In genomic region chr5:131795128-131795719, GRCh38 we compare ENCODE assay signal across 8 cellular contexts. TPM values are rescaled to one million over a fixed set of nuclear protein-coding genes. Genes with fewer than 3 reads are reported as not detected.
DNase-seq lines count a peak whose midpoint lies in the region; ATAC-seq and TF ChIP-seq lines count a peak whose summit lies in the region.

No MANE protein-coding gene starts in this region.

- H3K36me3 Mint-ChIP-seq in activated naive CD4-positive, alpha-beta T cell treated with anti-CD3 and anti-CD28 coated beads for 36 hours (ENCODE audit: low read depth): peaks cover 1% of the 10 kb centered on the region
- H3K36me3 Mint-ChIP-seq in activated T-helper 1 cell treated with anti-CD3 and anti-CD28 coated beads, Interleukin-12 subunit alpha, Interleukin-12 subunit beta, Interleukin-2, Interleukin-4 antibody, amounts not matched to agents 30 ng/mL and 10 ng/mL and 1 ng/mL, durations not matched to agents 14 hours and 24 hours and 36 hours (ENCODE audit: low read depth): peaks cover 22% of the 10 kb centered on the region
- H3K36me3 Mint-ChIP-seq in type B pancreatic cell: peaks cover 5% of the 10 kb centered on the region

- H3K9me3 ChIP-seq in left lung: no peaks in the 10 kb centered on the region

- intact Hi-C loops in activated naive CD4-positive, alpha-beta T cell treated with anti-CD3 and anti-CD28 coated beads for 36 hours (cut with micrococcal nuclease): loop anchor here (5.0 to 10.0 kb wide), 7 partner anchors 212 to 700 kb away; partner anchors contain the start of genes IL3 and IRF1
- intact Hi-C loops in activated T-helper 1 cell treated with anti-CD3 and anti-CD28 coated beads, Interleukin-12 subunit alpha, Interleukin-12 subunit beta, Interleukin-2, Interleukin-4 antibody, amounts not matched to agents 30 ng/mL and 10 ng/mL and 1 ng/mL, durations not matched to agents 14 hours and 24 hours and 36 hours (cut with micrococcal nuclease): loop anchor here (5.0 to 10.0 kb wide), 4 partner anchors 227 to 1167 kb away; partner anchors contain the start of gene AFF4
- intact Hi-C loops in left lung (cut with DNase I): no loop called here

- ATAC-seq in left lung: no peak
- no peak for ATAC-seq in HG02588 (IDR thresholded peaks at IDR 0.05; ENCODE audit: unreplicated experiment)

- no peaks in the 10 kb centered on the region for H3K36me3 ChIP-seq in left lung

- peak overlapping the region in 1 of 2 donors; percentile 97 for H3K27ac ChIP-seq in left lung

- peak overlapping the region; percentile 10 for H3K27ac Mint-ChIP-seq in activated naive CD4-positive, alpha-beta T cell treated with anti-CD3 and anti-CD28 coated beads for 36 hours
- H3K27ac Mint-ChIP-seq in activated T-helper 1 cell treated with anti-CD3 and anti-CD28 coated beads, Interleukin-12 subunit alpha, Interleukin-12 subunit beta, Interleukin-2, Interleukin-4 antibody, amounts not matched to agents 30 ng/mL and 10 ng/mL and 1 ng/mL, durations not matched to agents 14 hours and 24 hours and 36 hours: peak overlapping the region; percentile 7
- peak overlapping the region; percentile 97 for H3K27ac Mint-ChIP-seq in type B pancreatic cell

- no peaks in the 10 kb centered on the region for H3K27me3 Mint-ChIP-seq in activated naive CD4-positive, alpha-beta T cell treated with anti-CD3 and anti-CD28 coated beads for 36 hours (ENCODE audit: low read depth)
- no peaks in the 10 kb centered on the region for H3K27me3 Mint-ChIP-seq in activated T-helper 1 cell treated with anti-CD3 and anti-CD28 coated beads, Interleukin-12 subunit alpha, Interleukin-12 subunit beta, Interleukin-2, Interleukin-4 antibody, amounts not matched to agents 30 ng/mL and 10 ng/mL and 1 ng/mL, durations not matched to agents 14 hours and 24 hours and 36 hours (ENCODE audit: insufficient read depth)
- H3K27me3 Mint-ChIP-seq in type B pancreatic cell: no peaks in the 10 kb centered on the region

- no peaks in the 10 kb centered on the region for H3K27me3 ChIP-seq in left lung

- TF ChIP-seq CTCF in left lung (IDR thresholded peaks at IDR 0.05): no peak
- TF ChIP-seq CTCF in type B pancreatic cell (conservative IDR thresholded peaks at IDR 0.05): no peak

- H3K4me1 Mint-ChIP-seq in activated naive CD4-positive, alpha-beta T cell treated with anti-CD3 and anti-CD28 coated beads for 36 hours (ENCODE audit: low read depth): peaks cover 33% of the 10 kb centered on the region
- peaks cover 32% of the 10 kb centered on the region for H3K4me1 Mint-ChIP-seq in activated T-helper 1 cell treated with anti-CD3 and anti-CD28 coated beads, Interleukin-12 subunit alpha, Interleukin-12 subunit beta, Interleukin-2, Interleukin-4 antibody, amounts not matched to agents 30 ng/mL and 10 ng/mL and 1 ng/mL, durations not matched to agents 14 hours and 24 hours and 36 hours (ENCODE audit: low read depth)
- H3K4me1 Mint-ChIP-seq in type B pancreatic cell (ENCODE audit: unreplicated experiment): peaks cover 26% of the 10 kb centered on the region

- peaks cover 15 to 50% of the 10 kb centered on the region in 2 donors for H3K4me1 ChIP-seq in left lung

- no peak for DNase-seq in activated naive CD4-positive, alpha-beta T cell treated with anti-CD3 and anti-CD28 coated beads for 36 hours
- no peak for DNase-seq in activated naive CD4-positive, alpha-beta T cell treated with anti-CD3 and anti-CD28 coated beads, Interleukin-2, amount 50 U/mL, for 16 hours
- DNase-seq in activated T-helper 1 cell treated with anti-CD3 and anti-CD28 coated beads, Interleukin-12 subunit alpha, Interleukin-12 subunit beta, Interleukin-2, Interleukin-4 antibody, amounts not matched to agents 30 ng/mL and 10 ng/mL and 1 ng/mL, durations not matched to agents 14 hours and 24 hours and 36 hours (ENCODE audit: low spot score): no peak
- DNase-seq in left lung (no peak), type B pancreatic cell (ENCODE audit: extremely low spot score, unreplicated experiment) (no peak), NCI-H187 (lab: John Stamatoyannopoulos, UW) (no peak), H4 (ENCODE audit: low spot score) (no peak)

- H3K4me3 ChIP-seq in left lung: peak overlapping the region; percentile 68 to 97

- CTCF ChIA-PET in activated naive CD4-positive, alpha-beta T cell treated with anti-CD3 and anti-CD28 coated beads for 36 hours (lab: Charles Lee): no interaction called here

- H3K9me3 Mint-ChIP-seq in activated naive CD4-positive, alpha-beta T cell treated with anti-CD3 and anti-CD28 coated beads for 36 hours: no peaks in the 10 kb centered on the region
- no peaks in the 10 kb centered on the region for H3K9me3 Mint-ChIP-seq in activated T-helper 1 cell treated with anti-CD3 and anti-CD28 coated beads, Interleukin-12 subunit alpha, Interleukin-12 subunit beta, Interleukin-2, Interleukin-4 antibody, amounts not matched to agents 30 ng/mL and 10 ng/mL and 1 ng/mL, durations not matched to agents 14 hours and 24 hours and 36 hours
- no peaks in the 10 kb centered on the region for H3K9me3 Mint-ChIP-seq in type B pancreatic cell

- peak overlapping the region; percentile 72 for H3K4me3 Mint-ChIP-seq in activated naive CD4-positive, alpha-beta T cell treated with anti-CD3 and anti-CD28 coated beads for 36 hours
- H3K4me3 Mint-ChIP-seq in activated T-helper 1 cell treated with anti-CD3 and anti-CD28 coated beads, Interleukin-12 subunit alpha, Interleukin-12 subunit beta, Interleukin-2, Interleukin-4 antibody, amounts not matched to agents 30 ng/mL and 10 ng/mL and 1 ng/mL, durations not matched to agents 14 hours and 24 hours and 36 hours: peak overlapping the region; percentile 97
- peak overlapping the region; percentile 98 for H3K4me3 Mint-ChIP-seq in type B pancreatic cell

RNA-seq across cellular contexts. Expression of gene FNIP1, which starts 1.6 kb away (rescaled TPM):
- total RNA-seq in activated naive CD4-positive, alpha-beta T cell treated with anti-CD3 and anti-CD28 coated beads for 36 hours: 10 to 100 TPM; 16.8 to 17.8 TPM
- 18.8 and 19.0 TPM in 2 replicates for total RNA-seq in activated T-helper 1 cell treated with anti-CD3 and anti-CD28 coated beads, Interleukin-12 subunit alpha, Interleukin-12 subunit beta, Interleukin-2, Interleukin-4 antibody, amounts not matched to agents 30 ng/mL and 10 ng/mL and 1 ng/mL, durations not matched to agents 14 hours and 24 hours and 36 hours
- total RNA-seq in left lung (10 to 100 TPM; 36.5 to 49.3 TPM), type B pancreatic cell (ENCODE audit: low replicate concordance) (32.4 and 32.9 TPM in 2 replicates)
- total RNA-seq in H4 (2014; rRNA removed; shearing (Covaris generic)): 24.1 and 29.4 TPM in 2 replicates

Comparison
In these comparisons a context has a peak if more than half of its experiments do, and no peak if none do; other contexts are left out.
1. H3K27ac Mint-ChIP-seq: peak in every context shown above with its lines; median percentile 97 in type B pancreatic cell; 10 in activated naive CD4-positive, alpha-beta T cell treated with anti-CD3 and anti-CD28 coated beads for 36 hours; 7 in activated T-helper 1 cell treated with anti-CD3 and anti-CD28 coated beads, Interleukin-12 subunit alpha, Interleukin-12 subunit beta, Interleukin-2, Interleukin-4 antibody, amounts not matched to agents 30 ng/mL and 10 ng/mL and 1 ng/mL, durations not matched to agents 14 hours and 24 hours and 36 hours.
2. intact Hi-C loops: an anchor here in activated naive CD4-positive, alpha-beta T cell treated with anti-CD3 and anti-CD28 coated beads for 36 hours (5.0 to 10.0 kb wide) and activated T-helper 1 cell treated with anti-CD3 and anti-CD28 coated beads, Interleukin-12 subunit alpha, Interleukin-12 subunit beta, Interleukin-2, Interleukin-4 antibody, amounts not matched to agents 30 ng/mL and 10 ng/mL and 1 ng/mL, durations not matched to agents 14 hours and 24 hours and 36 hours (5.0 to 10.0 kb wide); none called in left lung.